ENCODE assay signal across 21 cellular contexts in genomic region chr11:120706257-120706656, GRCh38.
DNase-seq lines count a peak whose midpoint lies in the region; ATAC-seq, FAIRE-seq and TF ChIP-seq lines count a peak whose summit lies in the region.
"Had no signal": no experiment of that assay in that cellular context is flagged by ENCODE, and none has a peak within 500 bp of the region (broad histone marks: within the 10 kb centered on the region; RNA-seq: fewer than 3 reads in every experiment).

No MANE protein-coding gene starts in this region.

- no peak overlapping the region for H3K4me3 Mint-ChIP-seq in endodermal cell
- H3K4me3 Mint-ChIP-seq in neural crest cell: no peak overlapping the region
- no peak overlapping the region for H3K4me3 Mint-ChIP-seq in activated T-helper 2 cell treated with anti-CD3 and anti-CD28 coated beads, Interferon-gamma antibody, Interleukin-2, Interleukin-4, amounts not matched to agents 10 μg/mL and 5 μg/mL and 100 μg/mL, durations not matched to agents 14 hours and 24 hours and 36 hours (ENCODE audit: low read depth)
- H3K4me3 Mint-ChIP-seq: B cell; CD4-positive, alpha-beta T cell; CD8-positive, alpha-beta T cell had no signal

- 89 to 100% methylated on average over 2 to 5 of the region's 5 CpGs for WGBS in endodermal cell (ENCODE audit: insufficient coverage in 1 of 2, insufficient read length in 1 of 2), 2 experiments

- TF ChIP-seq POLR2A in GM12892 (IDR thresholded peaks at IDR 0.05; ENCODE audit: low read depth, low read length): no peak

- H3K4me3 ChIP-seq in endodermal cell (ENCODE audit: low read length): no peak overlapping the region
- H3K4me3 ChIP-seq: A549 had no signal

- H3K27ac Mint-ChIP-seq in endodermal cell: no peak overlapping the region
- peak overlapping the region; percentile 44 for H3K27ac Mint-ChIP-seq in neural crest cell (ENCODE audit: unreplicated experiment)
- no peak overlapping the region for H3K27ac Mint-ChIP-seq in activated T-helper 2 cell treated with anti-CD3 and anti-CD28 coated beads, Interferon-gamma antibody, Interleukin-2, Interleukin-4, amounts not matched to agents 10 μg/mL and 5 μg/mL and 100 μg/mL, durations not matched to agents 14 hours and 24 hours and 36 hours
- H3K27ac Mint-ChIP-seq: B cell; CD4-positive, alpha-beta T cell; CD8-positive, alpha-beta T cell had no signal

- H3K4me1 Mint-ChIP-seq in endodermal cell: peaks cover 2% of the 10 kb centered on the region
- H3K4me1 Mint-ChIP-seq in neural crest cell: peaks cover 27% of the 10 kb centered on the region
- H3K4me1 Mint-ChIP-seq in activated T-helper 2 cell treated with anti-CD3 and anti-CD28 coated beads, Interferon-gamma antibody, Interleukin-2, Interleukin-4, amounts not matched to agents 10 μg/mL and 5 μg/mL and 100 μg/mL, durations not matched to agents 14 hours and 24 hours and 36 hours (ENCODE audit: low read depth): no peaks in the 10 kb centered on the region

- no peak for ATAC-seq in HG02938 (IDR thresholded peaks at IDR 0.05; ENCODE audit: unreplicated experiment)
- ATAC-seq: A549; CD8-positive, alpha-beta T cell had no signal

- H3K27ac ChIP-seq in endodermal cell (ENCODE audit: low read depth, low read length): no peak overlapping the region
- H3K27ac ChIP-seq: 22Rv1, A549, C4-2B had no signal

- H3K27me3 Mint-ChIP-seq in endodermal cell (ENCODE audit: insufficient read depth) (peaks cover 5% of the 10 kb centered on the region), neural crest cell (ENCODE audit: low read depth) (peaks cover 85% of the 10 kb centered on the region)
- no peaks in the 10 kb centered on the region for H3K27me3 Mint-ChIP-seq in activated T-helper 2 cell treated with anti-CD3 and anti-CD28 coated beads, Interferon-gamma antibody, Interleukin-2, Interleukin-4, amounts not matched to agents 10 μg/mL and 5 μg/mL and 100 μg/mL, durations not matched to agents 14 hours and 24 hours and 36 hours (ENCODE audit: low read depth)
- H3K27me3 Mint-ChIP-seq: B cell had no signal

- H3K36me3 Mint-ChIP-seq in endodermal cell (ENCODE audit: low read depth) (peaks cover 2% of the 10 kb centered on the region), neural crest cell (ENCODE audit: low read depth) (peaks cover 9% of the 10 kb centered on the region)
- no peaks in the 10 kb centered on the region for H3K36me3 Mint-ChIP-seq in activated T-helper 2 cell treated with anti-CD3 and anti-CD28 coated beads, Interferon-gamma antibody, Interleukin-2, Interleukin-4, amounts not matched to agents 10 μg/mL and 5 μg/mL and 100 μg/mL, durations not matched to agents 14 hours and 24 hours and 36 hours (ENCODE audit: low read depth)
- H3K36me3 Mint-ChIP-seq: CD8-positive, alpha-beta T cell had no signal

- peaks cover 6% of the 10 kb centered on the region for H3K4me1 ChIP-seq in endodermal cell (ENCODE audit: control insufficient read depth, insufficient read depth, low read length)

- peak; percentile 37 for DNase-seq in activated CD8-positive, alpha-beta memory T cell treated with anti-CD3 and anti-CD28 coated beads for 24 hours
- DNase-seq in activated CD8-positive, alpha-beta memory T cell treated with anti-CD3 and anti-CD28 coated beads, Interleukin-2, amount 50 U/mL, for 48 hours: no peak
- DNase-seq in GM12892 (ENCODE audit: insufficient read length) (no peak), endodermal cell (peak; percentile 16), neural crest cell (ENCODE audit: low read depth, low spot score) (no peak), GM13976 (ENCODE audit: low spot score) (no peak)
- DNase-seq in activated T-helper 2 cell treated with anti-CD3 and anti-CD28 coated beads, Interferon-gamma antibody, Interleukin-2, Interleukin-4, amounts not matched to agents 10 μg/mL and 5 μg/mL and 100 μg/mL, durations not matched to agents 14 hours and 24 hours and 36 hours (ENCODE audit: low spot score): no peak
- DNase-seq: AML-193; Calu3; CD4-positive, alpha-beta T cell; CD8-positive, alpha-beta T cell; DMS79 treated with DMSO at 0.1 percent for 48 hours; GF-D8 had no signal

- no peak overlapping the region for H3K9ac ChIP-seq in endodermal cell (ENCODE audit: extremely low read depth, low read length, poor library complexity, severe bottlenecking)

- TF ChIP-seq CTCF in endodermal cell (conservative IDR thresholded peaks at IDR 0.05) (no peak), neural crest cell (conservative IDR thresholded peaks at IDR 0.05) (no peak), GM13976 (IDR thresholded peaks at IDR 0.05; ENCODE audit: borderline replicate concordance, control extremely low read depth, extremely low read depth, insufficient read depth, missing control alignments) (no peak)

- in situ Hi-C loops in GM13976 (cut with MboI; ENCODE audit: low sequenced_read_pairs, unreplicated experiment): no loop called here

- no peaks in the 10 kb centered on the region for H3K36me3 ChIP-seq in endodermal cell (ENCODE audit: control insufficient read depth, insufficient read depth, low read length)

- peak; percentile 36 for FAIRE-seq in GM12892 (lab: Jason Lieb, UNC)
- FAIRE-seq: A549, D721Med, G401.6, GM12891 had no signal

- intact Hi-C loops in activated T-helper 2 cell treated with anti-CD3 and anti-CD28 coated beads, Interferon-gamma antibody, Interleukin-2, Interleukin-4, amounts not matched to agents 10 μg/mL and 5 μg/mL and 100 μg/mL, durations not matched to agents 14 hours and 24 hours and 36 hours (cut with micrococcal nuclease): no loop called here

- H3K9me3 Mint-ChIP-seq in endodermal cell: peaks cover 9% of the 10 kb centered on the region
- peaks cover 11% of the 10 kb centered on the region for H3K9me3 Mint-ChIP-seq in neural crest cell
- H3K9me3 Mint-ChIP-seq in activated T-helper 2 cell treated with anti-CD3 and anti-CD28 coated beads, Interferon-gamma antibody, Interleukin-2, Interleukin-4, amounts not matched to agents 10 μg/mL and 5 μg/mL and 100 μg/mL, durations not matched to agents 14 hours and 24 hours and 36 hours: no peaks in the 10 kb centered on the region

- no peaks in the 10 kb centered on the region for H3K27me3 ChIP-seq in endodermal cell (ENCODE audit: control insufficient read depth, insufficient read depth, low read length, poor library complexity, severe bottlenecking)

- H3K9me3 ChIP-seq in endodermal cell (ENCODE audit: control insufficient read depth, low read length): no peaks in the 10 kb centered on the region

Comparison
In these comparisons a context has a peak if more than half of its experiments do, and no peak if none do; other contexts are left out.
1. DNase-seq: peak in activated CD8-positive, alpha-beta memory T cell treated with anti-CD3 and anti-CD28 coated beads for 24 hours (single experiment) and endodermal cell (single experiment); none in activated CD8-positive, alpha-beta memory T cell treated with anti-CD3 and anti-CD28 coated beads, Interleukin-2, amount 50 U/mL, for 48 hours (single experiment), GM12892 (single experiment), neural crest cell (single experiment), GM13976 (single experiment) and activated T-helper 2 cell treated with anti-CD3 and anti-CD28 coated beads, Interferon-gamma antibody, Interleukin-2, Interleukin-4, amounts not matched to agents 10 μg/mL and 5 μg/mL and 100 μg/mL, durations not matched to agents 14 hours and 24 hours and 36 hours (single experiment).